In the genomic region with DNA sequence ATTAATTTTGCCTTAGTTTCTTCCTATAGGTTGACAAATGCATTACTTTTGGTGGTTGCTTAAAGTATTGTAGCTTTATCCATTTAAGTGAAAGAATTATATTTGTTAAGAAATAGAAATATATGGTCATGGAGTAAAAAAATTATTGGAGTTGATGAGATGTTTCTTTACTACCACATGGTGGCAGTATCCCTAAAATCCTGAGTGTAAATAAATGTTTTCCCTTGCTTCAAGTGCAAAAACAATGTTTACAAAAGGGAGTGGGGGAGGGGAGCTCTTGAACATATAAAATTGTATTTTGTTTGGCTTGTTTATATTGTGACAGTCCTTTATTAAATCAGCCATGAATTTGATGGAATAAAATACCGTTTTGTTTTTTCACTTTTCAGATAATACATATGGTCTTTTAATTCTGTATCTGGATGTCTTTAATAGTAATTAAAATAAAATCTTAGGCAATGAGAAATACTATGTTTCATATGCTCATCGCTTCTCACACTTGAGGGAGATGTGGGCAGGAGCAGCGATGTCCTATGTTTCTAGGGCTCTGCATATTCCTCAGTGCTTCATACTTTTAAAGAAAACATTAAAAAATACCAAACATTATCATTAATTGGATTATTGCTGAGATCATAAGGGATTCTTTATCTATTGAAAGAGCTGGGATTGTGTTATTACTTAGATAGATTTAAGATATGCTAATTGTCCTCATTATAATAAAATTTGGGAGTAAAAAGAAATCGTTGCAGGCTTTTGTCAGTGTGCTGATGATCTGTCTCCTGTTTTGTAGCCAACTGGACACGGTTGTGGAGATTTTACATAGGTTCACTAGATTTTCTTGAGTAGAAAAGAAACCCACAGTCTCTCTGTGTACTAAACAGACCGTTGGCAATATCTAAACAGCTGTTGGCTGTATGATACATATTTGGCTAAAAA, we compare ENCODE assay signal across 8 cellular contexts.
DNase-seq lines count a peak whose midpoint lies in the region; FAIRE-seq and TF ChIP-seq lines count a peak whose summit lies in the region.

No MANE protein-coding gene starts in this region.

- H3K27me3 ChIP-seq in DOHH2 (ENCODE audit: control insufficient read depth, low read length) (no peaks in the 10 kb centered on the region), liver (ENCODE audit: control insufficient read depth in 4 of 4, insufficient read depth in 4 of 4, low read length in 3 of 4) (no peaks in the 10 kb centered on the region), thyroid gland (no peaks in the 10 kb centered on the region)

- H3K9me2 ChIP-seq in DOHH2 (replicated peaks; ENCODE audit: control insufficient read depth, low read length): no peaks in the 10 kb centered on the region

- intact Hi-C loops in thyroid gland (cut with DNase I): no loop called here

- WGBS in liver: 35% methylated on average over 6 of the region's 6 CpGs
- 29 to 42% methylated on average over 6 of the region's 6 CpGs for WGBS in thyroid gland, 2 donors

- FAIRE-seq in GM19239 (lab: Jason Lieb, UNC): no peak

- peak overlapping the region in 1 of 2 donors; percentile 47 for H3K9ac ChIP-seq in liver (ENCODE audit: low read depth in 1 of 2, low read length in 2 of 2)

- no peaks in the 10 kb centered on the region for H3K36me3 ChIP-seq in DOHH2 (ENCODE audit: control insufficient read depth, low read length)
- H3K36me3 ChIP-seq in liver (ENCODE audit: control insufficient read depth in 4 of 4, insufficient read depth in 3 of 4, low read depth in 1 of 4, low read length in 3 of 4): no peaks in the 10 kb centered on the region
- H3K36me3 ChIP-seq in thyroid gland: no peaks in the 10 kb centered on the region

- TF ChIP-seq RAD21 in liver (IDR thresholded peaks at IDR 0.05): peak; percentile 82 to 88

- no peak for TF ChIP-seq POLR2A in thyroid gland (IDR thresholded peaks at IDR 0.05)

- H3K27ac ChIP-seq in DOHH2 (ENCODE audit: low read depth, low read length): no peak overlapping the region
- no peak overlapping the region for H3K27ac ChIP-seq in liver (ENCODE audit: low read depth in 1 of 2, low read length in 2 of 2)
- no peak overlapping the region for H3K27ac ChIP-seq in thyroid gland

- peak; percentile 81 for DNase-seq in NCI-H1105 treated with DMSO at 0.1 percent for 48 hours (lab: John Stamatoyannopoulos, UW)
- DNase-seq in amniotic stem cell (lab: John Stamatoyannopoulos, UW): peak; percentile 12
- DNase-seq in GM19239 (ENCODE audit: insufficient read length, low spot score): no peak
- DNase-seq in thyroid gland: no peak
- DNase-seq in activated gamma-delta T cell (lab: John Stamatoyannopoulos, UW): no peak
- DNase-seq in NCI-H226: no peak

- H3K4me2 ChIP-seq in DOHH2 (ENCODE audit: low read length): no peak overlapping the region

- H3K9me3 ChIP-seq in DOHH2 (ENCODE audit: control insufficient read depth, insufficient read depth, low read length) (no peaks in the 10 kb centered on the region), liver (ENCODE audit: control insufficient read depth in 4 of 4, low read length in 3 of 4) (no peaks in the 10 kb centered on the region), thyroid gland (no peaks in the 10 kb centered on the region)

- no peaks in the 10 kb centered on the region for H4K20me1 ChIP-seq in DOHH2 (ENCODE audit: control insufficient read depth, insufficient read depth, low read depth, low read length)

- TF ChIP-seq CTCF in DOHH2 (IDR thresholded peaks at IDR 0.05; ENCODE audit: low read depth, low read length, poor library complexity, severe bottlenecking) (peak; percentile 64), liver (IDR thresholded peaks at IDR 0.05; ENCODE audit: low read depth, low read length, missing input control) (peak; percentile 56), thyroid gland (IDR thresholded peaks at IDR 0.05) (peak in 3 of 6 experiments; percentile 23 to 48 (median 41))

- no peak overlapping the region for H3K4me3 ChIP-seq in DOHH2 (ENCODE audit: low read length)
- no peak overlapping the region for H3K4me3 ChIP-seq in liver (ENCODE audit: low read depth in 1 of 3, low read length in 3 of 3)
- H3K4me3 ChIP-seq in thyroid gland (replicated peaks in 1 of 3): no peak overlapping the region

- H3K79me2 ChIP-seq in DOHH2 (ENCODE audit: control insufficient read depth, low read length): no peaks in the 10 kb centered on the region

- no peaks in the 10 kb centered on the region for H3F3A ChIP-seq in DOHH2 (ENCODE audit: control insufficient read depth, insufficient read depth)

- H3K4me1 ChIP-seq in DOHH2 (ENCODE audit: control insufficient read depth, low read length) (peaks cover 25% of the 10 kb centered on the region), liver (ENCODE audit: control insufficient read depth in 4 of 4, insufficient read depth in 4 of 4, low read length in 3 of 4) (peaks cover 0 to 13% (median 7%) of the 10 kb centered on the region in 4 donors), thyroid gland (peaks cover 0 to 7% of the 10 kb centered on the region in 2 donors)

TF ChIP-seq in liver, 16 proteins besides CTCF, POLR2A, EP300 and RAD21:
- peak; percentile 38 for TF ChIP-seq FOXA1 (IDR thresholded peaks at IDR 0.05)
- TF ChIP-seq FOXA2 (IDR thresholded peaks at IDR 0.05): peak; percentile 84
- no peak for TF ChIP-seq RXRA (IDR thresholded peaks at IDR 0.05)

Comparison
In these comparisons a context has a peak if more than half of its experiments do, and no peak if none do; other contexts are left out.
1. DNase-seq: peak in NCI-H1105 treated with DMSO at 0.1 percent for 48 hours (single experiment) and amniotic stem cell (single experiment); none in GM19239 (single experiment), thyroid gland (0 of 2), activated gamma-delta T cell (single experiment) and NCI-H226 (single experiment).